ENCODE assay signal across 1 cellular context in genomic region chr12:9149372-9149771, GRCh38.
TF ChIP-seq lines count a peak whose summit lies in the region.

No MANE protein-coding gene starts in this region.

TF ChIP-seq in GM12891, 5 proteins besides CTCF, POLR2A, EP300 and RAD21:
- TF ChIP-seq POU2F2 (IDR thresholded peaks at IDR 0.05; ENCODE audit: low read depth, low read length): no peak
- no peak for TF ChIP-seq POLR2AphosphoS5 (IDR thresholded peaks at IDR 0.05; ENCODE audit: low read depth, low read length)
TF ChIP-seq in GM12891: peak in this region for 0.
